Comparison of ENCODE assay signal across 18 cellular contexts in the genomic region with DNA sequence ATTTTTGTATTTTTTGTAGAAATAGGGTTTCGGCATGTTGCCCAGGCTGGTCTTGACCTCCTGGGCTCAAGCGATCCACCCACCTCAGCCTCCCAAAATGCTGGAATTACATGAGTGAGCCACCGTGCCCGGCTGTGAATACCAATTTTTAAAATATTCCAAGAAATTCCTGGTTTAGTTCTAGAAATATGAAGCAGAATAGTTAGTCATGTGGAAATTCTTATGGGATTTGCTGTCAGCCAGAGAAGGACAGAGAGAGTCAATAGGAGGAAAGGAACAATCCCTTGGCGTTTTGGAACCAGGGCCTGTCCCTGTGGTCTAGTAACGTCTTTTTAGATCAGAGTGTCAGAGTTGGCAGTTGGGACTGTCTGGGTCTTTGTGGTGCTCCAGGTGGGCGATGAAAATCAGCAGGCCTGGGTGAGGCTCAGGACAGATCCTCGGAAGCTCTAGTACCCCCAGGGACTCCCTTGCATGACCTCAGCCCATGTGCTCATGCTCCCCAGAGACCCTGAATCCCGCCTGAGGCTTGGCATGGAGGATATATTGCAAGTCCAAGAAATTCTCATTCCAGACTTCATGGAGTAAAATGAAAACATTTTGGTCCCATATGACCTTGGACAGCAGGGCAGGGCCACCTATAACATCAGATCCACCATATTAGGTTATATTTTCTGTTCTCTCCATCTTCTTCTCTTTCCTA. TPM values are rescaled to one million over a fixed set of nuclear protein-coding genes. Genes with fewer than 3 reads are reported as not detected.
A peak's percentile ranks its signal among the peaks of the same experiment; 100 is the strongest.
DNase-seq lines count a peak whose midpoint lies in the region; ATAC-seq lines count a peak whose summit lies in the region.
"Had no signal": no experiment of that assay in that cellular context is flagged by ENCODE, and none has a peak within 500 bp of the region (broad histone marks: within the 10 kb centered on the region; RNA-seq: fewer than 3 reads in every experiment).

No MANE protein-coding gene starts in this region.

- peak overlapping the region; percentile 43 for H3K27ac Mint-ChIP-seq in activated naive CD4-positive, alpha-beta T cell treated with anti-CD3 and anti-CD28 coated beads, Interleukin-2, amount 10 ng/mL, durations not matched to agents 7 days and 5 days
- H3K27ac Mint-ChIP-seq in activated naive CD4-positive, alpha-beta T cell treated with anti-CD3 and anti-CD28 coated beads for 36 hours: no peak overlapping the region
- H3K27ac Mint-ChIP-seq: type B pancreatic cell had no signal

- no peak for DNase-seq in activated naive CD4-positive, alpha-beta T cell treated with anti-CD3 and anti-CD28 coated beads, Interleukin-2, amount 10 ng/mL, durations not matched to agents 7 days and 5 days
- no peak for DNase-seq in activated naive CD4-positive, alpha-beta T cell treated with anti-CD3 and anti-CD28 coated beads for 36 hours
- DNase-seq in adipocyte (ENCODE audit: low read depth) (peak; percentile 22), hepatic stellate cell (ENCODE audit: low spot score) (peak; percentile 86), aorta (peak in 1 of 2 donors; percentile 79), superior temporal gyrus (ENCODE audit: extremely low spot score) (no peak), LoVo (ENCODE audit: low spot score) (no peak)
- DNase-seq: activated gamma-delta T cell treated with Interleukin-2 at 50 U/mL for 16 hours; naive thymus-derived CD8-positive, alpha-beta T cell; NCI-H1694 treated with DMSO at 0.1 percent for 48 hours; NCI-H446 had no signal

- H3K4me1 Mint-ChIP-seq in activated naive CD4-positive, alpha-beta T cell treated with anti-CD3 and anti-CD28 coated beads, Interleukin-2, amount 10 ng/mL, durations not matched to agents 7 days and 5 days: peaks cover 39% of the 10 kb centered on the region
- H3K4me1 Mint-ChIP-seq in activated naive CD4-positive, alpha-beta T cell treated with anti-CD3 and anti-CD28 coated beads for 36 hours (ENCODE audit: low read depth): peaks cover 26% of the 10 kb centered on the region

- CTCF ChIA-PET in activated naive CD4-positive, alpha-beta T cell treated with anti-CD3 and anti-CD28 coated beads, Interleukin-2, amount 10 ng/mL, durations not matched to agents 7 days and 5 days (lab: Charles Lee): no interaction called here
- CTCF ChIA-PET in activated naive CD4-positive, alpha-beta T cell treated with anti-CD3 and anti-CD28 coated beads for 36 hours (lab: Charles Lee): interaction anchor here (0.8 to 3.1 kb wide), 4 partner anchors 28 to 54 kb away, joined by 3 to 10 read pairs (median 6); no protein-coding TSS in a partner anchor

- H3K27ac ChIP-seq in aorta (ENCODE audit: low read depth in 1 of 2, low read length in 2 of 2): peak overlapping the region in 1 of 2 donors; percentile 23
- H3K27ac ChIP-seq: parathyroid adenoma had no signal

- ATAC-seq in aorta (ENCODE audit: low FRiP score) (peak; percentile 23), HG03342 (IDR thresholded peaks at IDR 0.05; ENCODE audit: unreplicated experiment) (no peak)
- ATAC-seq: GM12878 had no signal

- no peak overlapping the region for H3K4me3 ChIP-seq in adipocyte (ENCODE audit: low read length)
- H3K4me3 ChIP-seq in aorta (ENCODE audit: low read length in 2 of 2): no peak overlapping the region
- H3K4me3 ChIP-seq: GM12878, lung had no signal

- H3K9me3 Mint-ChIP-seq in activated naive CD4-positive, alpha-beta T cell treated with anti-CD3 and anti-CD28 coated beads, Interleukin-2, amount 10 ng/mL, durations not matched to agents 7 days and 5 days: no peaks in the 10 kb centered on the region
- H3K9me3 Mint-ChIP-seq in activated naive CD4-positive, alpha-beta T cell treated with anti-CD3 and anti-CD28 coated beads for 36 hours: no peaks in the 10 kb centered on the region
- H3K9me3 Mint-ChIP-seq: naive thymus-derived CD8-positive, alpha-beta T cell; type B pancreatic cell had no signal

- peaks cover 31% of the 10 kb centered on the region for H3K36me3 Mint-ChIP-seq in activated naive CD4-positive, alpha-beta T cell treated with anti-CD3 and anti-CD28 coated beads, Interleukin-2, amount 10 ng/mL, durations not matched to agents 7 days and 5 days
- H3K36me3 Mint-ChIP-seq in activated naive CD4-positive, alpha-beta T cell treated with anti-CD3 and anti-CD28 coated beads for 36 hours (ENCODE audit: low read depth): peaks cover 2% of the 10 kb centered on the region
- H3K36me3 Mint-ChIP-seq: type B pancreatic cell had no signal

- no peak overlapping the region for H3K9ac ChIP-seq in adipocyte (ENCODE audit: low read length)
- H3K9ac ChIP-seq: parathyroid adenoma had no signal

- H3K4me1 ChIP-seq in adipocyte (ENCODE audit: control insufficient read depth, insufficient read depth, low read length) (peaks cover 45% of the 10 kb centered on the region), aorta (ENCODE audit: control insufficient read depth in 1 of 2, insufficient read depth in 2 of 2, low read length in 2 of 2) (peaks cover 4 to 5% of the 10 kb centered on the region in 2 donors)

- peaks cover 25% of the 10 kb centered on the region for H3K27me3 Mint-ChIP-seq in activated naive CD4-positive, alpha-beta T cell treated with anti-CD3 and anti-CD28 coated beads, Interleukin-2, amount 10 ng/mL, durations not matched to agents 7 days and 5 days
- H3K27me3 Mint-ChIP-seq in activated naive CD4-positive, alpha-beta T cell treated with anti-CD3 and anti-CD28 coated beads for 36 hours (ENCODE audit: low read depth): peaks cover 2% of the 10 kb centered on the region

- H3K4me3 Mint-ChIP-seq in activated naive CD4-positive, alpha-beta T cell treated with anti-CD3 and anti-CD28 coated beads, Interleukin-2, amount 10 ng/mL, durations not matched to agents 7 days and 5 days: peak overlapping the region; percentile 78
- H3K4me3 Mint-ChIP-seq in activated naive CD4-positive, alpha-beta T cell treated with anti-CD3 and anti-CD28 coated beads for 36 hours: no peak overlapping the region
- H3K4me3 Mint-ChIP-seq: type B pancreatic cell had no signal

- intact Hi-C loops in activated naive CD4-positive, alpha-beta T cell treated with anti-CD3 and anti-CD28 coated beads for 36 hours (cut with micrococcal nuclease): no loop called here
- intact Hi-C loops in aorta (cut with DNase I): no loop called here

- H3K27me3 ChIP-seq in adipocyte (replicated peaks; ENCODE audit: control insufficient read depth, insufficient read depth, low read length) (peaks cover 3% of the 10 kb centered on the region), aorta (ENCODE audit: control insufficient read depth in 1 of 2, insufficient read depth in 2 of 2, low read length in 1 of 2) (no peaks in the 10 kb centered on the region)

- H3K9me3 ChIP-seq in adipocyte (ENCODE audit: control insufficient read depth, low read length) (no peaks in the 10 kb centered on the region), aorta (ENCODE audit: control insufficient read depth, low read length) (no peaks in the 10 kb centered on the region)
- H3K9me3 ChIP-seq: Caco-2 had no signal

- 11 to 38% methylated on average over 9 of the region's 9 CpGs for WGBS in aorta, 2 donors

- H3K36me3 ChIP-seq in adipocyte (ENCODE audit: control insufficient read depth, insufficient read depth, low read length, severe bottlenecking) (peaks cover 21% of the 10 kb centered on the region), aorta (ENCODE audit: control insufficient read depth in 1 of 2, insufficient read depth in 2 of 2, low read length in 1 of 2) (no peaks in the 10 kb centered on the region)

RNA-seq across cellular contexts. Expression of a gene that starts 7.8 kb away (rescaled TPM):
- not detected for total RNA-seq in activated naive CD4-positive, alpha-beta T cell treated with anti-CD3 and anti-CD28 coated beads for 36 hours
- total RNA-seq in aorta: not detected
- under 1 TPM in 1 of 2 donors, not detected in 1; 0.13 TPM for polyA plus RNA-seq in aorta
- total RNA-seq: A673; GM12878; lung; naive thymus-derived CD8-positive, alpha-beta T cell had no signal
- polyA plus RNA-seq: GM12878; lung; naive thymus-derived CD8-positive, alpha-beta T cell had no signal

RNA-seq across cellular contexts. Expression of a gene that starts 29.8 kb away (rescaled TPM):
- total RNA-seq in activated naive CD4-positive, alpha-beta T cell treated with anti-CD3 and anti-CD28 coated beads for 36 hours: 10 to 100 TPM; 20.0 to 21.0 TPM
- 10 to 100 TPM; 50.4 to 60.5 TPM for total RNA-seq in aorta
- polyA plus RNA-seq in aorta: 10 to 100 TPM; 27.6 to 39.2 TPM

RNA-seq across cellular contexts. Expression of a gene that starts 44.8 kb away (rescaled TPM):
- total RNA-seq in activated naive CD4-positive, alpha-beta T cell treated with anti-CD3 and anti-CD28 coated beads for 36 hours: under 1 TPM; 0.69 TPM
- 10 to 100 TPM; 10.7 to 11.5 TPM for total RNA-seq in aorta
- 1 to 10 TPM; 3.9 to 5.7 TPM for polyA plus RNA-seq in aorta
- total RNA-seq: naive thymus-derived CD8-positive, alpha-beta T cell had no signal

RNA-seq across cellular contexts. Expression of a gene that starts 51.3 kb away (rescaled TPM):
- total RNA-seq in activated naive CD4-positive, alpha-beta T cell treated with anti-CD3 and anti-CD28 coated beads for 36 hours: 10 to 100 TPM in 1 of 2 experiments, 1 to 10 TPM in 1; 8.6 to 10.7 TPM
- 1 to 10 TPM; 1.9 to 5.6 TPM for total RNA-seq in aorta
- polyA plus RNA-seq in aorta: 1 to 10 TPM; 3.8 to 4.0 TPM

Comparison
In these comparisons a context has a peak if more than half of its experiments do, and no peak if none do; other contexts are left out.
1. DNase-seq: peak in adipocyte (single experiment) and hepatic stellate cell (single experiment); none in activated naive CD4-positive, alpha-beta T cell treated with anti-CD3 and anti-CD28 coated beads, Interleukin-2, amount 10 ng/mL, durations not matched to agents 7 days and 5 days (single experiment), activated naive CD4-positive, alpha-beta T cell treated with anti-CD3 and anti-CD28 coated beads for 36 hours (single experiment), superior temporal gyrus (single experiment) and LoVo (single experiment).
2. RNA of a gene that starts 44.8 kb away (total RNA-seq): 10.7 to 11.5 TPM in aorta; 0.69 TPM in activated naive CD4-positive, alpha-beta T cell treated with anti-CD3 and anti-CD28 coated beads for 36 hours; every median in the first group is over 4 times any median in the second.